In genomic region chr3:50493623-50494022, GRCh38 we compare ENCODE assay signal across 19 cellular contexts. TPM values are rescaled to one million over a fixed set of nuclear protein-coding genes. Genes with fewer than 3 reads are reported as not detected.
DNase-seq lines count a peak whose midpoint lies in the region; ATAC-seq and TF ChIP-seq lines count a peak whose summit lies in the region.
"Had no signal": no experiment of that assay in that cellular context is flagged by ENCODE, and none has a peak within 500 bp of the region (broad histone marks: within the 10 kb centered on the region; RNA-seq: fewer than 3 reads in every experiment).

No MANE protein-coding gene starts in this region.

- no peak overlapping the region for H3K4me3 ChIP-seq in Loucy (ENCODE audit: low read length, poor library complexity, severe bottlenecking)
- no peak overlapping the region for H3K4me3 ChIP-seq in mammary epithelial cell (replicated peaks in 1 of 3; ENCODE audit: insufficient read depth in 1 of 3, low read depth in 2 of 3, low read length in 3 of 3)
- H3K4me3 ChIP-seq: GM12878, GM23248, HAP-1 had no signal

- H3K4me2 ChIP-seq in Loucy (ENCODE audit: low read depth, low read length, poor library complexity, severe bottlenecking): no peak overlapping the region
- H3K4me2 ChIP-seq in mammary epithelial cell (ENCODE audit: insufficient read depth, low read depth, low read length): no peak overlapping the region

- H3K79me2 ChIP-seq in Loucy (ENCODE audit: insufficient read depth, low read length) (no peaks in the 10 kb centered on the region), mammary epithelial cell (ENCODE audit: insufficient read depth, low read length) (no peaks in the 10 kb centered on the region)

- H3K4me1 ChIP-seq in Loucy (ENCODE audit: insufficient read depth, low read length, poor library complexity, severe bottlenecking) (peaks cover 47% of the 10 kb centered on the region), mammary epithelial cell (ENCODE audit: insufficient read depth, low read length) (no peaks in the 10 kb centered on the region)
- H3K4me1 ChIP-seq: BE2C, Caco-2 had no signal

- no peak overlapping the region for H3K4me3 Mint-ChIP-seq in stimulated activated effector memory CD8-positive, alpha-beta T cell treated with anti-CD3 and anti-CD28 coated beads, Interleukin-12 subunit alpha, Interleukin-12 subunit beta, amount 100 ng/mL, for 72 hours
- H3K4me3 Mint-ChIP-seq: CD4-positive, CD25-positive, alpha-beta regulatory T cell; CD8-positive, alpha-beta T cell had no signal

- no peaks in the 10 kb centered on the region for H3F3A ChIP-seq in Loucy (ENCODE audit: low read depth)

- in situ Hi-C loops in mammary epithelial cell (cut with MboI; ENCODE audit: low sequenced_read_pairs in 2 of 2): no loop called here

- H3K27me3 ChIP-seq in Loucy (ENCODE audit: insufficient read depth, low read length, poor library complexity, severe bottlenecking) (no peaks in the 10 kb centered on the region), mammary epithelial cell (ENCODE audit: insufficient read depth, low read length) (no peaks in the 10 kb centered on the region)
- H3K27me3 ChIP-seq: BE2C had no signal

- ATAC-seq in activated naive CD4-positive, alpha-beta T cell treated with anti-CD3 and anti-CD28 coated beads, Interleukin-2, amount 50 U/mL, for 72 hours: no peak
- no peak for ATAC-seq in stimulated activated effector memory CD8-positive, alpha-beta T cell treated with anti-CD3 and anti-CD28 coated beads, Interleukin-12 subunit alpha, Interleukin-12 subunit beta, amount 100 ng/mL, for 72 hours
- ATAC-seq: CD8-positive, alpha-beta T cell; GM12878 had no signal

- H3K9me3 Mint-ChIP-seq in activated naive CD4-positive, alpha-beta T cell treated with anti-CD3 and anti-CD28 coated beads, Interleukin-2, amount 50 U/mL, for 72 hours: no peaks in the 10 kb centered on the region
- H3K9me3 Mint-ChIP-seq in stimulated activated effector memory CD8-positive, alpha-beta T cell treated with anti-CD3 and anti-CD28 coated beads, Interleukin-12 subunit alpha, Interleukin-12 subunit beta, amount 100 ng/mL, for 72 hours: no peaks in the 10 kb centered on the region
- H3K9me3 Mint-ChIP-seq: CD4-positive, CD25-positive, alpha-beta regulatory T cell; CD8-positive, alpha-beta T cell had no signal

- no peaks in the 10 kb centered on the region for H3K9me2 ChIP-seq in Loucy (replicated peaks; ENCODE audit: low read depth, low read length)

- CTCF ChIA-PET in mammary epithelial cell (lab: Charles Lee; ENCODE audit: low non-redundant PET): no interaction called here

- H4K20me1 ChIP-seq in Loucy (ENCODE audit: insufficient read depth, low read length, poor library complexity, severe bottlenecking) (no peaks in the 10 kb centered on the region), mammary epithelial cell (ENCODE audit: insufficient read depth, low read length) (no peaks in the 10 kb centered on the region)

- no peaks in the 10 kb centered on the region for H3K36me3 Mint-ChIP-seq in activated naive CD4-positive, alpha-beta T cell treated with anti-CD3 and anti-CD28 coated beads, Interleukin-2, amount 50 U/mL, for 72 hours
- no peaks in the 10 kb centered on the region for H3K36me3 Mint-ChIP-seq in stimulated activated effector memory CD8-positive, alpha-beta T cell treated with anti-CD3 and anti-CD28 coated beads, Interleukin-12 subunit alpha, Interleukin-12 subunit beta, amount 100 ng/mL, for 72 hours
- H3K36me3 Mint-ChIP-seq: CD4-positive, CD25-positive, alpha-beta regulatory T cell; CD8-positive, alpha-beta T cell had no signal

- H2AFZ ChIP-seq in Loucy (ENCODE audit: low read length) (no peak overlapping the region), mammary epithelial cell (ENCODE audit: low read depth, low read length) (no peak overlapping the region)
- H2AFZ ChIP-seq: GM23248 had no signal

- H3K9me3 ChIP-seq in Loucy (ENCODE audit: insufficient read depth, low read depth, low read length) (no peaks in the 10 kb centered on the region), mammary epithelial cell (replicated peaks; ENCODE audit: insufficient read depth, low read length) (no peaks in the 10 kb centered on the region)
- H3K9me3 ChIP-seq: BE2C, Caco-2, HAP-1 had no signal

- WGBS in mammary epithelial cell (ENCODE audit: low coverage, missing lambda C conversion rate): 93% methylated on average over 9 of the region's 11 CpGs

- H3K4me1 Mint-ChIP-seq in stimulated activated effector memory CD8-positive, alpha-beta T cell treated with anti-CD3 and anti-CD28 coated beads, Interleukin-12 subunit alpha, Interleukin-12 subunit beta, amount 100 ng/mL, for 72 hours: peaks cover 66% of the 10 kb centered on the region

- H3K27ac ChIP-seq in mammary epithelial cell (ENCODE audit: insufficient read depth, low read depth, low read length): no peak overlapping the region
- H3K27ac ChIP-seq: 22Rv1, C4-2B, GM23248 had no signal

- peak overlapping the region; percentile 9 to 66 for H3K27ac Mint-ChIP-seq in activated naive CD4-positive, alpha-beta T cell treated with anti-CD3 and anti-CD28 coated beads, Interleukin-2, amount 50 U/mL, for 72 hours
- peak overlapping the region; percentile 63 for H3K27ac Mint-ChIP-seq in stimulated activated effector memory CD8-positive, alpha-beta T cell treated with anti-CD3 and anti-CD28 coated beads, Interleukin-12 subunit alpha, Interleukin-12 subunit beta, amount 100 ng/mL, for 72 hours

- H3K9ac ChIP-seq in Loucy (ENCODE audit: low read depth, low read length, poor library complexity, severe bottlenecking) (peak overlapping the region; percentile 2), mammary epithelial cell (ENCODE audit: insufficient read depth, low read length) (no peak overlapping the region)
- H3K9ac ChIP-seq: GM23248 had no signal

- H3K36me3 ChIP-seq in Loucy (ENCODE audit: insufficient read depth, low read length): no peaks in the 10 kb centered on the region
- no peaks in the 10 kb centered on the region for H3K36me3 ChIP-seq in mammary epithelial cell (ENCODE audit: insufficient read depth, low read length)
- H3K36me3 ChIP-seq: BE2C, HAP-1 had no signal

- TF ChIP-seq CTCF in Loucy (conservative IDR thresholded peaks at IDR 0.05; ENCODE audit: low read length) (no peak), mammary epithelial cell (conservative IDR thresholded peaks at IDR 0.05 in 1 of 2, IDR thresholded peaks at IDR 0.05 in 1 of 2; ENCODE audit: extremely low read depth in 1 of 2, insufficient read depth in 1 of 2, low read depth in 1 of 2, low read length in 2 of 2) (no peak)

- BruUV-seq in mammary epithelial cell (replicated peaks; lab: Mats Ljungman, UMichigan): no TSS peak

- intact Hi-C loops in mammary epithelial cell (cut with micrococcal nuclease): no loop called here

- no peak for DNase-seq in activated naive CD4-positive, alpha-beta T cell treated with anti-CD3 and anti-CD28 coated beads, Interleukin-2, amount 50 U/mL, for 72 hours (ENCODE audit: low spot score in 2 of 2)
- DNase-seq in activated naive CD4-positive, alpha-beta T cell (lab: John Stamatoyannopoulos, UW): no peak
- DNase-seq in stimulated activated effector memory CD8-positive, alpha-beta T cell treated with anti-CD3 and anti-CD28 coated beads, Interleukin-12 subunit alpha, Interleukin-12 subunit beta, amount 100 ng/mL, for 72 hours (ENCODE audit: low spot score in 2 of 2): no peak
- DNase-seq in NCI-H2196 (lab: John Stamatoyannopoulos, UW; ENCODE audit: unreplicated experiment) (no peak), mammary epithelial cell (no peak)
- DNase-seq: AML-193; BE2C; Caco-2; CD8-positive, alpha-beta T cell; DMS153; EL; GDM1; GM23248 had no signal

- dilution Hi-C loops in mammary epithelial cell (cut with HindIII; ENCODE audit: low sequenced_read_pairs): no loop called here

RNA-seq across cellular contexts. Expression of gene CACNA2D2, which starts 9.8 kb away (rescaled TPM):
- 1 to 10 TPM; 2.4 to 3.0 TPM for total RNA-seq in activated naive CD4-positive, alpha-beta T cell treated with anti-CD3 and anti-CD28 coated beads, Interleukin-2, amount 50 U/mL, for 72 hours
- total RNA-seq in mammary epithelial cell: under 1 TPM in 1 of 2 donors, not detected in 1; 0.16 TPM
- 0.03 TPM for polyA plus RNA-seq in mammary epithelial cell
- not detected for polyA minus RNA-seq in mammary epithelial cell
- total RNA-seq: GM23248 had no signal
- polyA plus RNA-seq: GM23248 had no signal
